8 cellular contexts compared by ENCODE assay signal in genomic region chr16:2919511-2920255, GRCh38. TPM values are rescaled to one million over a fixed set of nuclear protein-coding genes. Genes with fewer than 3 reads are reported as not detected.
A peak's percentile ranks its signal among the peaks of the same experiment; 100 is the strongest.
DNase-seq lines count a peak whose midpoint lies in the region; ATAC-seq and TF ChIP-seq lines count a peak whose summit lies in the region.

No MANE protein-coding gene starts in this region.

- H3K27ac ChIP-seq in cardiac muscle cell, result no peak overlapping the region

- peak; percentile 87 for TF ChIP-seq CTCF in cardiac muscle cell (IDR thresholded peaks at IDR 0.05; ENCODE audit: low read depth, low read length)

- no peaks in the 10 kb centered on the region for H3K27me3 ChIP-seq in cardiac muscle cell

- H3K9me3 Mint-ChIP-seq in activated naive CD8-positive, alpha-beta T cell treated with anti-CD3 and anti-CD28 coated beads, Interleukin-2, amount 50 U/mL, for 24 hours, result no peaks in the 10 kb centered on the region

- H3K36me3 Mint-ChIP-seq in activated naive CD8-positive, alpha-beta T cell treated with anti-CD3 and anti-CD28 coated beads, Interleukin-2, amount 50 U/mL, for 24 hours (ENCODE audit: low read depth), result peaks cover 12% of the 10 kb centered on the region

- ATAC-seq in activated naive CD8-positive, alpha-beta T cell treated with anti-CD3 and anti-CD28 coated beads, Interleukin-2, amount 50 U/mL, for 24 hours, result no peak
- no peak for ATAC-seq in GM21619 (IDR thresholded peaks at IDR 0.05; ENCODE audit: unreplicated experiment)

- no peaks in the 10 kb centered on the region for H3K9me3 ChIP-seq in cardiac muscle cell (ENCODE audit: low read depth)

- DNase-seq in DMS153 (lab: John Stamatoyannopoulos, UW) (peak; percentile 27), KG1 (lab: John Stamatoyannopoulos, UW) (peak; percentile 1), SW480 (ENCODE audit: low spot score) (peak; percentile 50), cardiac muscle cell (ENCODE audit: low read depth in 1 of 2, low spot score in 1 of 2) (peak; percentile 68 to 82), retina (peak; percentile 89), NCI-H226 (no peak)
- DNase-seq in activated naive CD8-positive, alpha-beta T cell treated with anti-CD3 and anti-CD28 coated beads, Interleukin-2, amount 50 U/mL, for 24 hours, result peak; percentile 62

- peaks cover 5% of the 10 kb centered on the region for H3K4me1 Mint-ChIP-seq in activated naive CD8-positive, alpha-beta T cell treated with anti-CD3 and anti-CD28 coated beads, Interleukin-2, amount 50 U/mL, for 24 hours

- H3K27me3 Mint-ChIP-seq in activated naive CD8-positive, alpha-beta T cell treated with anti-CD3 and anti-CD28 coated beads, Interleukin-2, amount 50 U/mL, for 24 hours, result no peaks in the 10 kb centered on the region

- no peak overlapping the region for H3K27ac Mint-ChIP-seq in activated naive CD8-positive, alpha-beta T cell treated with anti-CD3 and anti-CD28 coated beads, Interleukin-2, amount 50 U/mL, for 24 hours

- H3K36me3 ChIP-seq in cardiac muscle cell, result no peaks in the 10 kb centered on the region

- no peak overlapping the region for H3K4me3 ChIP-seq in cardiac muscle cell

- H3K4me3 Mint-ChIP-seq in activated naive CD8-positive, alpha-beta T cell treated with anti-CD3 and anti-CD28 coated beads, Interleukin-2, amount 50 U/mL, for 24 hours, result no peak overlapping the region

- no peaks in the 10 kb centered on the region for H3K4me1 ChIP-seq in cardiac muscle cell (ENCODE audit: low read depth)

RNA-seq across cellular contexts. Expression of gene FLYWCH1, which starts 8.0 kb away (rescaled TPM):
- total RNA-seq in cardiac muscle cell, result 33.2 and 58.7 TPM in 2 replicates
- polyA plus RNA-seq in cardiac muscle cell, result 34.7 and 41.1 TPM in 2 replicates

RNA-seq across cellular contexts. Expression of gene FLYWCH2, which starts 36.7 kb away (rescaled TPM):
- 134 and 148 TPM in 2 replicates for total RNA-seq in cardiac muscle cell
- 59.2 and 66.1 TPM in 2 replicates for polyA plus RNA-seq in cardiac muscle cell

RNA-seq across cellular contexts. Expression of gene KREMEN2, which starts 44.4 kb away (rescaled TPM):
- 2.6 and 3.9 TPM in 2 replicates for total RNA-seq in cardiac muscle cell
- 1.3 and 2.5 TPM in 2 replicates for polyA plus RNA-seq in cardiac muscle cell

RNA-seq across cellular contexts. Expression of gene PAQR4, which starts 49.5 kb away (rescaled TPM):
- 3.1 and 9.9 TPM in 2 replicates for total RNA-seq in cardiac muscle cell
- polyA plus RNA-seq in cardiac muscle cell, result 3.9 and 11.0 TPM in 2 replicates
